In the genomic region with DNA sequence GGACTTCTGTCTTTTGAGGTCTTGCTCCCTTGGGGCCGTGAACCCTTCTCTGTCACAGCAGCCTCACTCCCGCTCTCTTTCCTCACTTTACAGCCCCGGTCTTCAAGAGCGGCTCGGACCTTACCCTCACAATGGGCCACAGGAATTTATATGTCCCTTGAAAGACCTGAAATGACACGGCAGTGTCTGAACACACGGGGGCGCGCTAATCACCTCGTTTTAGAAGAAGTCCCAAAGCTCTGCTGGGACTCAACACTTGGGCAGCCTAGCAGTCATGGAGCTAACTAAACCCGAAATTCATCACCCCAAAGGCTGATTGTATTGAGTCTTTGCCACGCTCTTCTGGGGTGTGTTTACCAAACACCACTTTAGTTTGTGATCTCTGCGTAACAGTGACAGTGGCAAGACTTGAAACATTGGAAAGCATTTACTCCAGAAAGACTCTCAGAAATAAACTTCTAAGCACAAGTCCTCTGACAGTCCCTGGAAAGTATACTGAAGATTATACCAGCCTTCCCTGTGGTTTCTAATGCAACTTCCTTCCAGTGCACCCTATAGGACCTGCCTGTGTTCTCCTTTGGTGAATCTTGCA, we compare ENCODE assay signal across 9 cellular contexts. TPM values are rescaled to one million over a fixed set of nuclear protein-coding genes. Genes with fewer than 3 reads are reported as not detected.
A peak's percentile ranks its signal among the peaks of the same experiment; 100 is the strongest.
DNase-seq lines count a peak whose midpoint lies in the region; ATAC-seq and TF ChIP-seq lines count a peak whose summit lies in the region.
"Had no signal": no experiment of that assay in that cellular context is flagged by ENCODE, and none has a peak within 500 bp of the region (broad histone marks: within the 10 kb centered on the region; RNA-seq: fewer than 3 reads in every experiment).

No MANE protein-coding gene starts in this region.

- peaks cover 3% of the 10 kb centered on the region for H3K4me1 Mint-ChIP-seq in activated naive CD8-positive, alpha-beta T cell treated with anti-CD3 and anti-CD28 coated beads, Interleukin-2, amount 10 ng/mL, durations not matched to agents 7 days and 5 days

- peak; percentile 2 for DNase-seq in DMS53 treated with DMSO at 0.1 percent for 48 hours (lab: John Stamatoyannopoulos, UW; ENCODE audit: unreplicated experiment)
- DNase-seq in activated naive CD8-positive, alpha-beta T cell treated with anti-CD3 and anti-CD28 coated beads, Interleukin-2, amount 10 ng/mL, durations not matched to agents 7 days and 5 days, result peak; percentile 47
- peak; percentile 74 for DNase-seq in left ventricle myocardium superior
- DNase-seq in retinal pigment epithelial cell (ENCODE audit: low read depth), result no peak

- intact Hi-C loops in left ventricle myocardium superior (cut with micrococcal nuclease), result no loop called here

- H3K9me2 ChIP-seq in OCI-LY1 (ENCODE audit: low read depth, low read length), result no peaks in the 10 kb centered on the region

- no peak overlapping the region for H3K4me3 ChIP-seq in HEK293 (ENCODE audit: low read depth, low read length)
- H3K4me3 ChIP-seq in OCI-LY1 (ENCODE audit: low read depth, low read length, poor library complexity, severe bottlenecking), result no peak overlapping the region
- H3K4me3 ChIP-seq in retinal pigment epithelial cell (ENCODE audit: low read length), result no peak overlapping the region

- no peak for ATAC-seq in activated naive CD8-positive, alpha-beta T cell treated with anti-CD3 and anti-CD28 coated beads, Interleukin-2, amount 10 ng/mL, durations not matched to agents 7 days and 5 days (ENCODE audit: low read depth)
- ATAC-seq in left ventricle myocardium superior (no peak), HG02852 (IDR thresholded peaks at IDR 0.05; ENCODE audit: unreplicated experiment) (no peak), HG03025 (IDR thresholded peaks at IDR 0.05; ENCODE audit: low FRiP score, unreplicated experiment) (no peak)

- H3K79me2 ChIP-seq in OCI-LY1 (ENCODE audit: insufficient read depth, low read length), result no peaks in the 10 kb centered on the region

- H3K27me3 Mint-ChIP-seq in activated naive CD8-positive, alpha-beta T cell treated with anti-CD3 and anti-CD28 coated beads, Interleukin-2, amount 10 ng/mL, durations not matched to agents 7 days and 5 days, result peaks cover 25% of the 10 kb centered on the region

- no peaks in the 10 kb centered on the region for H3K4me1 ChIP-seq in HEK293 (ENCODE audit: control insufficient read depth, insufficient read depth, low read length)
- H3K4me1 ChIP-seq in OCI-LY1 (ENCODE audit: insufficient read depth, low read length, severe bottlenecking), result no peaks in the 10 kb centered on the region

- no peaks in the 10 kb centered on the region for H3K9me3 Mint-ChIP-seq in activated naive CD8-positive, alpha-beta T cell treated with anti-CD3 and anti-CD28 coated beads, Interleukin-2, amount 10 ng/mL, durations not matched to agents 7 days and 5 days

- H3K4me3 Mint-ChIP-seq in activated naive CD8-positive, alpha-beta T cell treated with anti-CD3 and anti-CD28 coated beads, Interleukin-2, amount 10 ng/mL, durations not matched to agents 7 days and 5 days, result no peak overlapping the region

- H3K36me3 Mint-ChIP-seq in activated naive CD8-positive, alpha-beta T cell treated with anti-CD3 and anti-CD28 coated beads, Interleukin-2, amount 10 ng/mL, durations not matched to agents 7 days and 5 days, result no peaks in the 10 kb centered on the region

- H2AFZ ChIP-seq in OCI-LY1 (ENCODE audit: low read length), result no peak overlapping the region

- POLR2A ChIA-PET in HEK293 (lab: Yijun Ruan, JAX), result no interaction called here
- POLR2A ChIA-PET in activated naive CD8-positive, alpha-beta T cell treated with anti-CD3 and anti-CD28 coated beads, Interleukin-2, amount 10 ng/mL, durations not matched to agents 7 days and 5 days (lab: Charles Lee), result no interaction called here

- H3K4me2 ChIP-seq in OCI-LY1 (ENCODE audit: low read length), result no peak overlapping the region

- no peaks in the 10 kb centered on the region for H3F3A ChIP-seq in OCI-LY1 (ENCODE audit: insufficient read depth, low read length)

- no peaks in the 10 kb centered on the region for H3K36me3 ChIP-seq in HEK293 (ENCODE audit: control insufficient read depth in 2 of 2, insufficient read depth in 1 of 2, low read length in 2 of 2)
- no peaks in the 10 kb centered on the region for H3K36me3 ChIP-seq in OCI-LY1 (ENCODE audit: insufficient read depth, low read length)

- peak; percentile 49; the same call in 1 of the 2 replicates for TF ChIP-seq CTCF in HEK293 (tag by site-specific recombination; IDR thresholded peaks at IDR 0.05)
- peak; percentile 82 for TF ChIP-seq CTCF in OCI-LY1 (IDR thresholded peaks at IDR 0.05; ENCODE audit: low read length)
- peak; percentile 79 for TF ChIP-seq CTCF in retinal pigment epithelial cell (conservative IDR thresholded peaks at IDR 0.05; ENCODE audit: low read depth, low read length)

- no peak overlapping the region for H3K27ac Mint-ChIP-seq in activated naive CD8-positive, alpha-beta T cell treated with anti-CD3 and anti-CD28 coated beads, Interleukin-2, amount 10 ng/mL, durations not matched to agents 7 days and 5 days

- no peaks in the 10 kb centered on the region for H3K27me3 ChIP-seq in OCI-LY1 (ENCODE audit: insufficient read depth, low read length)

- CTCF ChIA-PET in HEK293 (lab: Yijun Ruan, JAX), result interaction anchor here (0.5 to 4.2 kb wide), 15 partner anchors 10 to 719 kb away, joined by 3 to 29 read pairs (median 4); no protein-coding TSS in a partner anchor

- H3K27ac ChIP-seq in HEK293 (ENCODE audit: extremely low read depth, low read depth, low read length) (no peak overlapping the region), OCI-LY1 (ENCODE audit: low read depth, low read length, poor library complexity, severe bottlenecking) (no peak overlapping the region)

- no peak overlapping the region for H3K9ac ChIP-seq in OCI-LY1 (ENCODE audit: low read length)

- H3K9me3 ChIP-seq in HEK293 (ENCODE audit: control insufficient read depth, insufficient read depth, low read depth, low read length) (no peaks in the 10 kb centered on the region), OCI-LY1 (ENCODE audit: low read length) (no peaks in the 10 kb centered on the region)

- H4K20me1 ChIP-seq in OCI-LY1 (ENCODE audit: insufficient read depth, low read length), result no peaks in the 10 kb centered on the region

TF ChIP-seq in HEK293, 187 proteins besides CTCF, POLR2A, EP300 and RAD21:
- TF ChIP-seq ZNF76 (tag by site-specific recombination; IDR thresholded peaks at IDR 0.05; ENCODE audit: borderline replicate concordance, low read depth) (no peak), ZNF549 (tag by site-specific recombination; IDR thresholded peaks at IDR 0.05) (peak; percentile 71), ZNF776 (tag by site-specific recombination; IDR thresholded peaks at IDR 0.05; ENCODE audit: borderline replicate concordance) (no peak), ZNF654 (tag by site-specific recombination; IDR thresholded peaks at IDR 0.05; ENCODE audit: low read depth) (peak; percentile 55)

RNA-seq across cellular contexts. Expression of a gene that starts 29.0 kb away (rescaled TPM):
- not detected for total RNA-seq in activated naive CD8-positive, alpha-beta T cell treated with anti-CD3 and anti-CD28 coated beads, Interleukin-2, amount 10 ng/mL, durations not matched to agents 7 days and 5 days
- not detected for total RNA-seq in left ventricle myocardium superior
- total RNA-seq: activated CD8-positive, alpha-beta memory T cell treated with anti-CD3 and anti-CD28 coated beads for 36 hours had no signal

RNA-seq across cellular contexts. Expression of a gene that starts 35.2 kb away (rescaled TPM):
- total RNA-seq in activated naive CD8-positive, alpha-beta T cell treated with anti-CD3 and anti-CD28 coated beads, Interleukin-2, amount 10 ng/mL, durations not matched to agents 7 days and 5 days, result under 1 TPM in 1 of 2 experiments, not detected in 1; 0.20 TPM
- 7.7 TPM for total RNA-seq in left ventricle myocardium superior

RNA-seq across cellular contexts. Expression of a gene that starts 52.4 kb away (rescaled TPM):
- total RNA-seq in activated naive CD8-positive, alpha-beta T cell treated with anti-CD3 and anti-CD28 coated beads, Interleukin-2, amount 10 ng/mL, durations not matched to agents 7 days and 5 days, result not detected
- not detected for total RNA-seq in left ventricle myocardium superior
- total RNA-seq: activated CD8-positive, alpha-beta memory T cell treated with anti-CD3 and anti-CD28 coated beads for 36 hours had no signal

RNA-seq across cellular contexts. Expression of a gene that starts 57.1 kb away (rescaled TPM):
- total RNA-seq in activated naive CD8-positive, alpha-beta T cell treated with anti-CD3 and anti-CD28 coated beads, Interleukin-2, amount 10 ng/mL, durations not matched to agents 7 days and 5 days, result not detected
- total RNA-seq in left ventricle myocardium superior, result not detected
- total RNA-seq: activated CD8-positive, alpha-beta memory T cell treated with anti-CD3 and anti-CD28 coated beads for 36 hours had no signal
